Comparison of ENCODE assay signal across 8 cellular contexts in the genomic region with DNA sequence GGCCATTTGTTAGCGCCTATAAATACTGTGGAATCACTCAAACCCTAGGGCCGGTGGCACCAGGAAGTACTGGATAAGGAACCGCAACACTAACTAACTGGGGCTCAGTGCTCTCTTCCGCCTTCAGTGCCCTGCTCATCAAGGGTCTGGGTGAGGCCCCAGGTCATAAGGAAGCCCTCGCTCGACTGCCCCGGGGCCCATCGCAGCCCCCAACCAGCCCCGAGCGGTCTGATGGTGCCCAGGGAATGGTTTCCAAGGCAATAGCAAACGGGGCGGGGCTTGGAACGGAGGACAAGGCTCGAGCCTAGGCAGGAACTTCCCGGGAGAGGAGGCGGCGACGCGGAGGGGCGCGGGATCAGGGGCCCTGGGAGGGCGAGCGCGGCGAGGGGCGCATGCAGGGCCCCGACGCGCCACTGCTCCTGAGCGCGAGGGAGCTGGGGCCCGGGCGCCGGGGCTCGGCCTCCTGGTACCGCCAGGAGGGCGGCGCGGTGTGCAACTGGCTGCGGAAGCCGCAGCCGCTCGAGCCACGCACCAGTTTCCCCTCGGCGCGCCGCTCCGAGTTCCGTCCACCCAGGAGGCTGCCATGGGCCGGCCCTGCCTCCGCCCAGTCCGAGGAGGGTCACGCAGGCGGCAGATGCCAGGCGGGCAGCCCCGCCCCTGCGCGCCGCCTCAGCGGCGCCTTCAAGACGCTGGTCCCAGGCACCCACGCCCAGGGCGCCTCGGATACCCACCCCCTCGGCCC. TPM values are rescaled to one million over a fixed set of nuclear protein-coding genes. Genes with fewer than 3 reads are reported as not detected.
DNase-seq lines count a peak whose midpoint lies in the region; ATAC-seq, FAIRE-seq and TF ChIP-seq lines count a peak whose summit lies in the region.

Gene TTLL3 (plus strand): TSS at position 648 of the 742 bp plus-strand sequence. CDS start 400 bp downstream, outside the sequence.

- peaks cover 6 to 21% of the 10 kb centered on the region in 2 experiments for H3K36me3 ChIP-seq in endothelial cell of umbilical vein (ENCODE audit: control insufficient read depth in 2 of 2, extremely low read depth in 1 of 2, insufficient read depth in 2 of 2, low read length in 2 of 2)
- peaks cover 44 to 46% of the 10 kb centered on the region in 2 experiments for H3K36me3 ChIP-seq in mesenchymal stem cell (ENCODE audit: control insufficient read depth in 1 of 2, insufficient read depth in 2 of 2, low read depth in 1 of 2, low read length in 2 of 2)

- no peaks in the 10 kb centered on the region for H4K20me1 ChIP-seq in endothelial cell of umbilical vein (replicated peaks; ENCODE audit: control insufficient read depth, extremely low read depth, insufficient read depth, low read length)

- H3K9ac ChIP-seq in endothelial cell of umbilical vein (replicated peaks; ENCODE audit: extremely low read depth, insufficient read depth, low read length) (peak within 1 kb of the TSS; percentile 69), mesenchymal stem cell (ENCODE audit: low read length) (peak within 1 kb of the TSS; percentile 95)

- peak within 1 kb of the TSS in 1 of 2 experiments; percentile 79 for H3K14ac ChIP-seq in mesenchymal stem cell (ENCODE audit: low read length in 2 of 2)

- no peaks in the 10 kb centered on the region for H3K9me1 ChIP-seq in endothelial cell of umbilical vein (replicated peaks; ENCODE audit: control insufficient read depth, extremely low read depth, insufficient read depth, low read length)

- peak within 1 kb of the TSS; percentile 89 for H3K4me2 ChIP-seq in endothelial cell of umbilical vein (ENCODE audit: insufficient read depth, low read length)
- peak within 1 kb of the TSS; percentile 72 for H3K4me2 ChIP-seq in mesenchymal stem cell (ENCODE audit: low read length, poor library complexity, severe bottlenecking)

- H3K79me1 ChIP-seq in mesenchymal stem cell (replicated peaks; ENCODE audit: low read length, poor library complexity, severe bottlenecking), result peaks cover 14% of the 10 kb centered on the region

- H3K79me2 ChIP-seq in endothelial cell of umbilical vein (ENCODE audit: control insufficient read depth, insufficient read depth, low read length), result no peaks in the 10 kb centered on the region

- TF ChIP-seq POLR2A in endothelial cell of umbilical vein (IDR thresholded peaks at IDR 0.05; ENCODE audit: low read depth, low read length), result peak; percentile 72

- peak within 1 kb of the TSS; percentile 96 for H4K8ac ChIP-seq in mesenchymal stem cell (ENCODE audit: low read length)

- peak within 1 kb of the TSS; percentile 80 for H2BK120ac ChIP-seq in mesenchymal stem cell (ENCODE audit: low read depth, low read length)

- H2BK5ac ChIP-seq in mesenchymal stem cell (ENCODE audit: low read depth, low read length, poor library complexity, severe bottlenecking), result peak within 1 kb of the TSS; percentile 8

- 2% methylated on average over 50 of the region's 67 CpGs for WGBS in mesenchymal stem cell

- POLR2A ChIA-PET in endothelial cell of umbilical vein (lab: Charles Lee), result no interaction called here

- no peaks in the 10 kb centered on the region for H3K27me3 ChIP-seq in endothelial cell of umbilical vein (ENCODE audit: control insufficient read depth in 2 of 2, insufficient read depth in 2 of 2, low read length in 2 of 2)
- H3K27me3 ChIP-seq in mesenchymal stem cell (ENCODE audit: control insufficient read depth in 1 of 2, insufficient read depth in 1 of 2, low read length in 2 of 2), result no peaks in the 10 kb centered on the region

- BruUV-seq in endothelial cell of umbilical vein (replicated peaks; lab: Mats Ljungman, UMichigan), result no TSS peak

- no peaks in the 10 kb centered on the region for H3K9me3 ChIP-seq in endothelial cell of umbilical vein (replicated peaks; ENCODE audit: control insufficient read depth, insufficient read depth, low read length)
- H3K9me3 ChIP-seq in mesenchymal stem cell (ENCODE audit: control insufficient read depth, low read length), result no peaks in the 10 kb centered on the region

- H2AFZ ChIP-seq in endothelial cell of umbilical vein (ENCODE audit: low read depth, low read length) (peak within 1 kb of the TSS; percentile 81), mesenchymal stem cell (ENCODE audit: low read depth, low read length) (peak within 1 kb of the TSS; percentile 43)

- FAIRE-seq in endothelial cell of umbilical vein (lab: Jason Lieb, UNC), result peak; percentile 55

- H2BK12ac ChIP-seq in mesenchymal stem cell (ENCODE audit: low read length in 2 of 2), result peak within 1 kb of the TSS in 1 of 2 experiments; percentile 37

- ATAC-seq in HG03064 (IDR thresholded peaks at IDR 0.05; ENCODE audit: low read depth, unreplicated experiment), result peak; percentile 47

- H3K23ac ChIP-seq in mesenchymal stem cell (ENCODE audit: low read length in 2 of 2), result peak within 1 kb of the TSS in 1 of 2 experiments; percentile 94

- peak within 1 kb of the TSS; percentile 71 to 83 for H3K4ac ChIP-seq in mesenchymal stem cell (ENCODE audit: low read depth in 1 of 2, low read length in 2 of 2)

- dilution Hi-C loops in endothelial cell of umbilical vein (cut with MboI; ENCODE audit: extremely low pct_ligation_motif_present, low sequenced_read_pairs), result no loop called here

- H3K4me1 ChIP-seq in endothelial cell of umbilical vein (ENCODE audit: control insufficient read depth, extremely low read depth, insufficient read depth, low read length) (peaks cover 12% of the 10 kb centered on the region), mesenchymal stem cell (ENCODE audit: control insufficient read depth, insufficient read depth, low read depth, low read length) (peaks cover 17% of the 10 kb centered on the region)

- peak within 1 kb of the TSS; percentile 52 to 64 (median 55) for H3K4me3 ChIP-seq in endothelial cell of umbilical vein (replicated peaks in 1 of 3; ENCODE audit: insufficient read depth in 1 of 3, low read depth in 1 of 3, low read length in 3 of 3)
- H3K4me3 ChIP-seq in mesenchymal stem cell (ENCODE audit: insufficient read depth in 1 of 2, low read depth in 1 of 2, low read length in 2 of 2), result peak within 1 kb of the TSS; percentile 63 to 91

- peak within 1 kb of the TSS; percentile 36 for H3K27ac ChIP-seq in endothelial cell of umbilical vein (ENCODE audit: insufficient read depth, low read depth, low read length)
- peak within 1 kb of the TSS; percentile 51 for H3K27ac ChIP-seq in mesenchymal stem cell (ENCODE audit: low read length, poor library complexity, severe bottlenecking)

- DNase-seq in NCI-H82 (lab: John Stamatoyannopoulos, UW) (peak; percentile 75), NCI-H82 treated with DMSO at 0.1 percent for 48 hours (lab: John Stamatoyannopoulos, UW; ENCODE audit: unreplicated experiment) (no peak), NOMO-1 treated with DMSO at 0.1 percent for 48 hours (lab: John Stamatoyannopoulos, UW; ENCODE audit: unreplicated experiment) (peak; percentile 79), endothelial cell of umbilical vein (ENCODE audit: low read depth, low spot score) (peak; percentile 53), mesenchymal stem cell (peak; percentile 66)
- DNase-seq in activated CD8-positive, alpha-beta memory T cell treated with anti-CD3 and anti-CD28 coated beads, Interleukin-2, amount 50 U/mL, for 48 hours, result peak; percentile 76
- peak; percentile 10 to 54 (median 39) for DNase-seq in stimulated activated naive CD4-positive, alpha-beta T cell (lab: John Stamatoyannopoulos, UW)

- peak in 1 of 2 donors; percentile 5 for TF ChIP-seq CTCF in endothelial cell of umbilical vein (IDR thresholded peaks at IDR 0.05; ENCODE audit: extremely low read depth in 1 of 2, insufficient read depth in 1 of 2, low read depth in 1 of 2, low read length in 2 of 2)

- peak within 1 kb of the TSS; percentile 49 to 71 for H3K18ac ChIP-seq in mesenchymal stem cell (ENCODE audit: low read depth in 1 of 2, low read length in 2 of 2)

- H2AK5ac ChIP-seq in mesenchymal stem cell (ENCODE audit: low read length, severe bottlenecking), result peak within 1 kb of the TSS; percentile 12

- intact Hi-C loops in endothelial cell of umbilical vein (cut with micrococcal nuclease), result loop anchor here (1.0 to 10.0 kb wide), 5 partner anchors 16 to 335 kb away; partner anchors contain the start of genes ARPC4, BRPF1 and VHL

- peak within 1 kb of the TSS; percentile 56 for H2BK15ac ChIP-seq in mesenchymal stem cell (ENCODE audit: low read depth, poor library complexity, severe bottlenecking)

- CTCF ChIA-PET in endothelial cell of umbilical vein (lab: Charles Lee), result interaction anchor here (1.1 to 2.8 kb wide), 2 partner anchors 94 to 122 kb away, joined by 3 to 13 read pairs; partner anchors contain the start of gene CRELD1

- H4K91ac ChIP-seq in mesenchymal stem cell (ENCODE audit: low read length), result peak within 1 kb of the TSS; percentile 48

TF ChIP-seq in endothelial cell of umbilical vein, 7 proteins besides CTCF, POLR2A, EP300 and RAD21:
- TF ChIP-seq GATA2 (IDR thresholded peaks at IDR 0.05; ENCODE audit: insufficient read depth, insufficient read length, low read depth, low read length) (no peak), POLR2AphosphoS5 (IDR thresholded peaks at IDR 0.05; ENCODE audit: insufficient read depth, low read depth, low read length) (peak; percentile 96), JUN (IDR thresholded peaks at IDR 0.05; ENCODE audit: borderline replicate concordance, insufficient read depth, insufficient read length, low read depth) (no peak), FOS (IDR thresholded peaks at IDR 0.05; ENCODE audit: borderline replicate concordance, insufficient read depth, low read length) (no peak)
- TF ChIP-seq, protein P1, sequence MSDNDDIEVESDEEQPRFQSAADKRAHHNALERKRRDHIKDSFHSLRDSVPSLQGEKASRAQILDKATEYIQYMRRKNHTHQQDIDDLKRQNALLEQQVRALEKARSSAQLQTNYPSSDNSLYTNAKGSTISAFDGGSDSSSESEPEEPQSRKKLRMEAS (IDR thresholded peaks at IDR 0.05; ENCODE audit: insufficient read depth, insufficient read length), result no peak

RNA-seq across cellular contexts. Expression of gene TTLL3, which starts in this region (rescaled TPM):
- total RNA-seq in endothelial cell of umbilical vein, result 41.8 and 43.5 TPM in 2 replicates
- polyA plus RNA-seq in endothelial cell of umbilical vein, result 63.7 and 65.2 TPM in 2 replicates
- 13.5 and 20.3 TPM in 2 replicates for polyA plus RNA-seq in endothelial cell of umbilical vein (2011; cell fraction: cytosol; rRNA removed)
- 380 and 478 TPM in 2 replicates for polyA plus RNA-seq in endothelial cell of umbilical vein (2011; cell fraction: nucleus; rRNA removed)
- 26.4 and 27.3 TPM in 2 replicates for polyA plus RNA-seq in endothelial cell of umbilical vein (2012)
- polyA minus RNA-seq in endothelial cell of umbilical vein, result 84.2 and 98.1 TPM in 2 replicates
- 8.4 TPM for polyA minus RNA-seq in endothelial cell of umbilical vein (2011; cell fraction: cytosol; rRNA and poly(A)+ RNA removed)
- 74.4 and 87.9 TPM in 2 replicates for polyA minus RNA-seq in endothelial cell of umbilical vein (2011; cell fraction: nucleus; rRNA and poly(A)+ RNA removed)
- 16.1 TPM for polyA plus RNA-seq in mesenchymal stem cell (2013, experiment 1 of 2)
- 14.6 TPM for polyA plus RNA-seq in mesenchymal stem cell (2013, experiment 2 of 2)
